Comparison of ENCODE assay signal across 8 cellular contexts in genomic region chr1:42335050-42335808, GRCh38. TPM values are rescaled to one million over a fixed set of nuclear protein-coding genes. Genes with fewer than 3 reads are reported as not detected.
A peak's percentile ranks its signal among the peaks of the same experiment; 100 is the strongest.
DNase-seq lines count a peak whose midpoint lies in the region; ATAC-seq and FAIRE-seq lines count a peak whose summit lies in the region.

TSS of gene FOXJ3 (minus strand) at chr1:42335235. CDS start at chr1:42311093, 24,142 bp downstream.

- peak within 1 kb of the TSS; percentile 91 for H3K27ac ChIP-seq in mesodermal cell (ENCODE audit: low read depth, low read length, severe bottlenecking)

- peak; percentile 72 for ATAC-seq in GM21360 (IDR thresholded peaks at IDR 0.05; ENCODE audit: unreplicated experiment)

- H3K36me3 ChIP-seq in mesodermal cell (ENCODE audit: control insufficient read depth, insufficient read depth, low read length): peaks cover 4% of the 10 kb centered on the region

- DNase-seq in COLO668 (lab: John Stamatoyannopoulos, UW; ENCODE audit: unreplicated experiment) (peak; percentile 100), HTR-8/SVneo (ENCODE audit: insufficient read length, low spot score) (peak; percentile 75), NOMO-1 treated with DMSO at 0.1 percent for 48 hours (lab: John Stamatoyannopoulos, UW; ENCODE audit: unreplicated experiment) (peak; percentile 81)
- peak; percentile 74 for DNase-seq in activated CD8-positive, alpha-beta memory T cell treated with anti-CD3 and anti-CD28 coated beads, Interleukin-2, amount 50 U/mL, for 1 hour (ENCODE audit: extremely low read depth)
- peak; percentile 83 for DNase-seq in stimulated activated CD8-positive, alpha-beta memory T cell treated with anti-CD3 and anti-CD28 coated beads, Interleukin-15, amount 100 ng/mL, for 24 hours (ENCODE audit: low read depth)

- peak within 1 kb of the TSS; percentile 88 for H3K4me3 ChIP-seq in mesodermal cell (ENCODE audit: extremely low read depth, insufficient read depth, low read length, poor library complexity, severe bottlenecking)

- FAIRE-seq in HTR-8/SVneo (lab: Jason Lieb, UNC): peak; percentile 40

- no peaks in the 10 kb centered on the region for H3K9me3 ChIP-seq in mesodermal cell (ENCODE audit: control insufficient read depth, low read length)

- in situ Hi-C loops in endometrial microvascular endothelial cells (cut with HindIII; ENCODE audit: inconsistent ontology term, low pct_unique_long_range_greater_than_20kb, low sequenced_read_pairs): no loop called here

- WGBS in mesodermal cell (ENCODE audit: insufficient coverage in 2 of 2), 2 experiments: 0 to 1% methylated on average over 41 to 67 of the region's 79 CpGs

- H3K4me1 ChIP-seq in mesodermal cell (ENCODE audit: control insufficient read depth, insufficient read depth, low read length, poor library complexity, severe bottlenecking): peaks cover 7% of the 10 kb centered on the region

RNA-seq across cellular contexts. Expression of gene FOXJ3, which starts in this region (rescaled TPM):
- total RNA-seq in endometrial microvascular endothelial cells (ENCODE audit: inconsistent ontology term): 16.3 TPM
- 37.3 TPM for polyA plus RNA-seq in mesodermal cell (2013, experiment 1 of 2)
- 32.1 TPM for polyA plus RNA-seq in mesodermal cell (2013, experiment 2 of 2)

Comparison
In these comparisons a context has a peak if more than half of its experiments do, and no peak if none do; other contexts are left out.
1. Peak in every context shown above with its lines: DNase-seq, ATAC-seq, H3K4me3 ChIP-seq and H3K27ac ChIP-seq.